Comparison of ENCODE assay signal across 10 cellular contexts in the genomic region with DNA sequence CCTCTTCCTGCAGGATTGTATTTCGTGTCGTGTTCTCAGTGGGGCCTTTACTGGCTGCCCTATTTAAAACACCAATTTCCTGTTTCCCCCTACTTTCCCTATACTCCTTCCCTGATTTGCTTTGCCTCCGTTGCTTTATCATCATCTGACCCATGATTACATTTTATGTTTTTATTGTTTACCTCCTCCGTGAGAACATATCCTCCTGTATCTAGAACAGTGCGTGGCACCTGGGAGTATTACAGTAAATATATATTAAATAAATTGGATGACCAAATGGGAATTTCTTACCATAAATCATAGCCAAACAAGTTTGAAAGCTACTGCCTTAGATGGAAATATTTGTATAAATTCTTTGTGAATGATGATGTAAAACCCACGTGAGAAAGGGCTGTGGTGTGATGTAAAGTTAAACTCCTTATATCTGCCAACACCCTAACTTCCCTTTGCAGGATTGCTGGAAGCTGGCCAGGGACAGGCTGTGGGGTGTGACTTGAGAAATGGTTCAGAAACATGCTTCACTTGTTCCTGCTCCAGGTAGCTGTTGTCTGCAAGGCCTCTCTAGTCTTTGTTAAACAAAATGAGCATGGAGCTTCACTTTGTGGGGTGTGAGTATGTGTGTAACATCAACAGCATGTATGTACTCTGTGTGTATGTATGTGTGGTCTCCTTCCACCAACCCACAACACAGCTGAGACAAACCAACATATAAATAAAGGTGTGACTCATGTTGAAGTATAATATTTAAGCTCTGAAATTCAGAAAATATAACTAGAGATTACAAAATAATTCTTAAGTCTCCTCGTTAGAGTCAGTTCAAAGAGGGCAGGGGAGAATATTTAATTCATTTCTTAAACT. TPM values are rescaled to one million over a fixed set of nuclear protein-coding genes. Genes with fewer than 3 reads are reported as not detected.
DNase-seq lines count a peak whose midpoint lies in the region; ATAC-seq and TF ChIP-seq lines count a peak whose summit lies in the region.
"Had no signal": no experiment of that assay in that cellular context is flagged by ENCODE, and none has a peak within 500 bp of the region (broad histone marks: within the 10 kb centered on the region; RNA-seq: fewer than 3 reads in every experiment).

No MANE protein-coding gene starts in this region.

- TF ChIP-seq EP300 in esophagus muscularis mucosa (IDR thresholded peaks at IDR 0.05), result peak; percentile 91

- TF ChIP-seq CTCF in esophagus muscularis mucosa (IDR thresholded peaks at IDR 0.05), result no peak

- no peaks in the 10 kb centered on the region for H3K27me3 ChIP-seq in esophagus muscularis mucosa
- H3K27me3 ChIP-seq in mesenchymal stem cell (ENCODE audit: control insufficient read depth in 1 of 2, insufficient read depth in 1 of 2, low read length in 2 of 2), result no peaks in the 10 kb centered on the region
- H3K27me3 ChIP-seq: BLaER1 treated with 17β-estradiol and CSF1 and Interleukin-3, amounts not matched to agents 10 nM and 100 nM had no signal

- no peak overlapping the region for H3K18ac ChIP-seq in mesenchymal stem cell (ENCODE audit: low read depth in 1 of 2, low read length in 2 of 2)

- H3K9me3 ChIP-seq in esophagus muscularis mucosa (no peaks in the 10 kb centered on the region), mesenchymal stem cell (ENCODE audit: control insufficient read depth, low read length) (no peaks in the 10 kb centered on the region)
- H3K9me3 ChIP-seq: BLaER1 treated with 17β-estradiol and CSF1 and Interleukin-3, amounts not matched to agents 10 nM and 100 nM; spleen had no signal

- no peak overlapping the region for H3K4me3 ChIP-seq in esophagus muscularis mucosa
- H3K4me3 ChIP-seq in mesenchymal stem cell (ENCODE audit: insufficient read depth in 1 of 2, low read depth in 1 of 2, low read length in 2 of 2), result no peak overlapping the region
- H3K4me3 ChIP-seq: BLaER1 treated with 17β-estradiol and CSF1 and Interleukin-3, amounts not matched to agents 10 nM and 100 nM; spleen had no signal

- no peaks in the 10 kb centered on the region for H3K79me1 ChIP-seq in mesenchymal stem cell (replicated peaks; ENCODE audit: low read length, poor library complexity, severe bottlenecking)

- peak overlapping the region; percentile 78 to 87 (median 85) for H3K27ac ChIP-seq in esophagus muscularis mucosa (replicated peaks in 1 of 4)
- peak overlapping the region; percentile 53 for H3K27ac ChIP-seq in mesenchymal stem cell (ENCODE audit: low read length, poor library complexity, severe bottlenecking)
- H3K27ac ChIP-seq: spleen had no signal

- no peak for TF ChIP-seq POLR2A in esophagus muscularis mucosa (IDR thresholded peaks at IDR 0.05; ENCODE audit: low read depth)

- no peak overlapping the region for H4K8ac ChIP-seq in mesenchymal stem cell (ENCODE audit: low read length)

- H3K4me2 ChIP-seq in mesenchymal stem cell (ENCODE audit: low read length, poor library complexity, severe bottlenecking), result no peak overlapping the region

- no peak overlapping the region for H3K23ac ChIP-seq in mesenchymal stem cell (ENCODE audit: low read length in 2 of 2)

- intact Hi-C loops in esophagus muscularis mucosa (cut with DNase I), result no loop called here

- H3K4me1 ChIP-seq in esophagus muscularis mucosa (peaks cover 0 to 77% (median 73%) of the 10 kb centered on the region in 4 donors), mesenchymal stem cell (ENCODE audit: control insufficient read depth, insufficient read depth, low read depth, low read length) (peaks cover 6% of the 10 kb centered on the region)
- H3K4me1 ChIP-seq: spleen had no signal

- no peak overlapping the region for H4K91ac ChIP-seq in mesenchymal stem cell (ENCODE audit: low read length)

- H2AFZ ChIP-seq in mesenchymal stem cell (ENCODE audit: low read depth, low read length), result no peak overlapping the region

- WGBS in esophagus muscularis mucosa, result 40% methylated on average over 7 of the region's 7 CpGs
- WGBS in mesenchymal stem cell, result 79% methylated on average over 4 of the region's 7 CpGs

- no peak overlapping the region for H3K14ac ChIP-seq in mesenchymal stem cell (ENCODE audit: low read length in 2 of 2)

- no peak overlapping the region for H2BK15ac ChIP-seq in mesenchymal stem cell (ENCODE audit: low read depth, poor library complexity, severe bottlenecking)

- no peak overlapping the region for H2BK120ac ChIP-seq in mesenchymal stem cell (ENCODE audit: low read depth, low read length)

- H3K36me3 ChIP-seq in esophagus muscularis mucosa, result no peaks in the 10 kb centered on the region
- H3K36me3 ChIP-seq in mesenchymal stem cell (ENCODE audit: control insufficient read depth in 1 of 2, insufficient read depth in 2 of 2, low read depth in 1 of 2, low read length in 2 of 2), result no peaks in the 10 kb centered on the region
- H3K36me3 ChIP-seq: BLaER1 treated with 17β-estradiol and CSF1 and Interleukin-3, amounts not matched to agents 10 nM and 100 nM; spleen had no signal

- no peak overlapping the region for H2BK12ac ChIP-seq in mesenchymal stem cell (ENCODE audit: low read length in 2 of 2)

- no peak overlapping the region for H3K9ac ChIP-seq in mesenchymal stem cell (ENCODE audit: low read length)
- H3K9ac ChIP-seq: BLaER1 treated with 17β-estradiol and CSF1 and Interleukin-3, amounts not matched to agents 10 nM and 100 nM had no signal

- no peak for ATAC-seq in HG03565 (IDR thresholded peaks at IDR 0.05; ENCODE audit: unreplicated experiment)
- no peak for ATAC-seq in GM18907 (IDR thresholded peaks at IDR 0.05; ENCODE audit: unreplicated experiment)

- no peak overlapping the region for H3K4ac ChIP-seq in mesenchymal stem cell (ENCODE audit: low read depth in 1 of 2, low read length in 2 of 2)

- DNase-seq in DMS79 (lab: John Stamatoyannopoulos, UW) (peak; percentile 61), NCI-H226 (peak; percentile 21), esophagus muscularis mucosa (ENCODE audit: extremely low spot score) (no peak), mesenchymal stem cell (no peak), cerebellum (ENCODE audit: low spot score) (no peak), NCI-H2029 (lab: John Stamatoyannopoulos, UW) (no peak)
- DNase-seq: spleen had no signal

- H2AK5ac ChIP-seq in mesenchymal stem cell (ENCODE audit: low read length, severe bottlenecking), result no peak overlapping the region

- no peak overlapping the region for H2BK5ac ChIP-seq in mesenchymal stem cell (ENCODE audit: low read depth, low read length, poor library complexity, severe bottlenecking)

RNA-seq across cellular contexts. Expression of a gene that starts 40.3 kb away (rescaled TPM):
- total RNA-seq in esophagus muscularis mucosa (1 to 10 TPM in 3 of 4 donors, under 1 TPM in 1; 0.65 to 4.6 (median 2.8) TPM), cerebellum (1.5 TPM)
- polyA plus RNA-seq in mesenchymal stem cell (2013, experiment 1 of 2), result not detected
- polyA plus RNA-seq in mesenchymal stem cell (2013, experiment 2 of 2), result not detected
- total RNA-seq: spleen had no signal

Comparison
In these comparisons a context has a peak if more than half of its experiments do, and no peak if none do; other contexts are left out.
1. DNase-seq: peak in DMS79 (single experiment) and NCI-H226 (single experiment); none in esophagus muscularis mucosa (single experiment), mesenchymal stem cell (single experiment), cerebellum (single experiment) and NCI-H2029 (single experiment).